8 cellular contexts compared by ENCODE assay signal in the genomic region with DNA sequence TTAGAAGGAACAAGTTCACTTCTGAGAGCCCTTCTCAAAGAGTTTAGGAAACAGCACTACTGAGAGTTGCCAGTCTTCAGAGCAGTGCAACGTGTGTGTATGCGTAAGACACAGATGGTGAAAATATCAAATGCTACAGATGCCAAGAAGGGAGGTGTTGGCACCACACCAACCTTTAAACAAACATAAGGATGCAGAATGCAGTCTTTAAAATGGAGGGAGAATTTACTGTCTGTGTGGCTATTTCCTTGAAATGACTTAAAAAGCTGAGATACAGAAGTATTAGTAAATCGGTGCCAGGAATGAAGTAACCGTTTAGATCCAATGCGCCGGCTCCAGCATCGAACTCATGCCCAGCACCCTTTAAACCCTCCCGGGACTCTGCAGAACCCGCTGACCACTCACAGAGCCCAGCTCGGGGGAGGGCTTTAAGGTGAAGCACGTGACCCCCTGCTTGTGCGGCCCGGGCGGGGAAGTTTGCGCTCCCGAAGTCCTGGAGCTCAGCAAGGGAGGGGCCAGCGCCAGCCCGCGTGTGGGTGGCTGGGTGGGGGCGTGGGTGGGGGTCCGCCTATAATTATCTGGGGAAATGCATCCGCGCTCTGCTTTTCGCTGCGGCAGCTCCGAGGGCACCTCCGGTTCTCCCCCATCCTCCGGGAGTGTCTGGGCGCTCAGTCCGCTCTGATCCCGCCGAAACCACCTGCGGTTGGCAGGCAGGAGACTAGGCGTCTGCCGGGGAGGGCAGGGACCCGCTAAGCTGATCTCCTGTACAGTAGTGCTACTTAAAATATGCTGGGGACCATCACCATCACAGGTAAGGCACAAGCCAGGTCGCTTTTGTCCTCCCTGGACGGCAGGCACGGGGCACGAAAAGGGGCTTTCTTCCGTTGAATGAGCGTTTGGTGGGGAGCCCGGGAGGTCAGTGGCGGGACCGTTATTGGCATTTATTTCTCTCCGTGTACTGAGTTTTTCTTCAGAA.
DNase-seq lines count a peak whose midpoint lies in the region; ATAC-seq, FAIRE-seq and TF ChIP-seq lines count a peak whose summit lies in the region.

No MANE protein-coding gene starts in this region.

- peaks cover 9% of the 10 kb centered on the region for H4K20me1 ChIP-seq in astrocyte (ENCODE audit: insufficient read depth, low read length)

- H3K4me2 ChIP-seq in astrocyte (ENCODE audit: low read length), result peak overlapping the region; percentile 94

- POLR2A ChIA-PET in Panc1 (lab: Charles Lee), result interaction anchor here (0.5 to 1.1 kb wide), 9 partner anchors 47 to 327 kb away, joined by 3 to 9 read pairs (median 4); no protein-coding TSS in a partner anchor

- FAIRE-seq in astrocyte (lab: Jason Lieb, UNC), result no peak

- CTCF ChIA-PET in Panc1 (lab: Charles Lee), result interaction anchor here (0.5 to 2.9 kb wide), 10 partner anchors 9 to 434 kb away, joined by 3 to 39 read pairs (median 4); no protein-coding TSS in a partner anchor

- peaks cover 12% of the 10 kb centered on the region for H3K4me1 Mint-ChIP-seq in astrocyte (ENCODE audit: low read depth, unreplicated experiment)

- TF ChIP-seq CTCF in Panc1 (IDR thresholded peaks at IDR 0.05), result no peak
- no peak for TF ChIP-seq CTCF in astrocyte (IDR thresholded peaks at IDR 0.05; ENCODE audit: insufficient read depth, low read depth, low read length)
- no peak for TF ChIP-seq CTCF in retinal pigment epithelial cell (conservative IDR thresholded peaks at IDR 0.05; ENCODE audit: low read depth, low read length)

- no peaks in the 10 kb centered on the region for H3K36me3 ChIP-seq in Panc1 (ENCODE audit: control insufficient read depth, insufficient read depth, low read length)
- no peaks in the 10 kb centered on the region for H3K36me3 ChIP-seq in astrocyte (ENCODE audit: insufficient read depth, low read length)

- H2AFZ ChIP-seq in astrocyte (ENCODE audit: low read depth, low read length), result peak overlapping the region; percentile 8

- H3K27ac Mint-ChIP-seq in astrocyte (ENCODE audit: unreplicated experiment), result peak overlapping the region; percentile 58

- in situ Hi-C loops in Panc1 (cut with HindIII; ENCODE audit: low pct_unique_long_range_greater_than_20kb, low sequenced_read_pairs), result no loop called here

- BruUV-seq in Panc1 (replicated peaks; lab: Mats Ljungman, UMichigan), result no TSS peak

- H3K9me3 Mint-ChIP-seq in astrocyte (ENCODE audit: unreplicated experiment), result no peaks in the 10 kb centered on the region

- peaks cover 5% of the 10 kb centered on the region for H3K36me3 Mint-ChIP-seq in astrocyte (ENCODE audit: low read depth, unreplicated experiment)

- H3K27me3 ChIP-seq in Panc1 (ENCODE audit: control insufficient read depth, insufficient read depth, low read length) (no peaks in the 10 kb centered on the region), astrocyte (ENCODE audit: insufficient read depth, low read length) (no peaks in the 10 kb centered on the region)

- H3K27ac ChIP-seq in Panc1 (ENCODE audit: low read length) (peak overlapping the region; percentile 85), astrocyte (ENCODE audit: low read depth, low read length) (peak overlapping the region; percentile 77)

- H3K9ac ChIP-seq in astrocyte (ENCODE audit: low read length), result peak overlapping the region; percentile 91

- H3K4me3 Mint-ChIP-seq in astrocyte (ENCODE audit: unreplicated experiment), result peak overlapping the region; percentile 78

- H3K27me3 Mint-ChIP-seq in astrocyte (ENCODE audit: low read depth, unreplicated experiment), result no peaks in the 10 kb centered on the region

- H3K4me3 ChIP-seq in Panc1 (ENCODE audit: low read depth in 2 of 2, low read length in 2 of 2) (peak overlapping the region; percentile 63 to 85), astrocyte (ENCODE audit: insufficient read depth, low read depth, low read length) (peak overlapping the region; percentile 83), retinal pigment epithelial cell (ENCODE audit: low read length) (peak overlapping the region; percentile 69)

- ATAC-seq in Panc1, result peak; percentile 92
- no peak for ATAC-seq in HG03460 (IDR thresholded peaks at IDR 0.05; ENCODE audit: unreplicated experiment)
- no peak for ATAC-seq in GM18519 (IDR thresholded peaks at IDR 0.05; ENCODE audit: low FRiP score, unreplicated experiment)

- peaks cover 25% of the 10 kb centered on the region for H3K4me1 ChIP-seq in Panc1 (ENCODE audit: control insufficient read depth, insufficient read depth, low read length)
- peaks cover 27% of the 10 kb centered on the region for H3K4me1 ChIP-seq in astrocyte (ENCODE audit: insufficient read depth, low read length)

- peaks cover 93% of the 10 kb centered on the region for H3K79me2 ChIP-seq in astrocyte (ENCODE audit: insufficient read depth, low read length)

- intact Hi-C loops in Panc1 (cut with micrococcal nuclease; ENCODE audit: unreplicated experiment), result loop anchor here (10.0 kb wide), 1 partner anchor 261 kb away; no protein-coding TSS in a partner anchor

- DNase-seq in NCI-H2081 (lab: John Stamatoyannopoulos, UW), result peak; percentile 39 to 54
- no peak for DNase-seq in NCI-H2081 treated with DMSO at 0.1 percent for 48 hours (lab: John Stamatoyannopoulos, UW)
- DNase-seq in Panc1 (ENCODE audit: low read depth, low spot score), result no peak
- peak; percentile 55 for DNase-seq in astrocyte (ENCODE audit: low read depth)
- DNase-seq in hepatic stellate cell (ENCODE audit: low spot score), result peak; percentile 75
- DNase-seq in retinal pigment epithelial cell (ENCODE audit: low read depth), result no peak

- H3K9me3 ChIP-seq in Panc1 (ENCODE audit: control insufficient read depth, insufficient read depth, low read depth, low read length), result no peaks in the 10 kb centered on the region
- H3K9me3 ChIP-seq in astrocyte (ENCODE audit: insufficient read depth, low read depth, low read length), result no peaks in the 10 kb centered on the region

Comparison
In these comparisons a context has a peak if more than half of its experiments do, and no peak if none do; other contexts are left out.
1. DNase-seq: peak in NCI-H2081 (2 of 2), astrocyte (single experiment) and hepatic stellate cell (single experiment); none in NCI-H2081 treated with DMSO at 0.1 percent for 48 hours (single experiment), Panc1 (single experiment) and retinal pigment epithelial cell (single experiment).
2. Peak in every context shown above with its lines, with median percentiles within 50 percentile points of each other: H3K4me3 ChIP-seq.